In the genomic region with DNA sequence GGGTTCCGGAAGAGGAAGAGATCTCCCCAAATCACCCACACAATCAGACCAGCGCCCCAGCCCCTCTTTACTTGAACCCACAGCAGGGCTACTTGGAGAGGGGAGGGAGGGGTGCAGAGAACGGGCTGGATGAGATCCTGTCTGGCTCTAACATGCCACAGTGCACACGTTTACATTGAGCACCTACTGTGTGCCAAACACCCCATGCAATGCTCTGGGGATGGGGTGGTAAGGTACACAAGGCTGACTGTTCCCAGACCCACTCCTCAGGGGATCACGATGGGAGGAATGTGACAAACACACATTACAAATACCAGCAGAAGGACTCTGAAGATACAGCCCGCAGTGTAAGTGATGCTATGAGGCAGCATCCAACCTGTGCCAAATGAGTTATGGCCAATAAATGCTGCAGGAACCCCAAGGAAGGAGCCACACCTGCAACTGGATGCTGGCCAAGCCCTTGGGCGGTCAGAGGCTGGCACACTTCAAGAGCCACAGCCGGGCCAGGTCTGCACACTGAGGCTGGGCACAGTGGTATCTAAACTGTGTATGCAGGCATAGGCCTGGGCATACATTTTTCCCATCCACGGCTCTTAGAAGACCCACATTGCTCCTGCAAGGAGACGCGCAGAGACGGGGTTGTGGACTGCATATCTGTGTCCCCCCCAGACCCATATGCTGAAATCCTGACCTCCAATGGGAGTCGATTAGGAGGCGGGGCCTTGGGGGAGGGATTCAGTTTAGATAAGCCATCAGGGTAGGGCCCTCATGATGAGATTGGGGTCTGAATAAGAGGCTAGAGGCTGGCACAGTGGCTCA, we compare ENCODE assay signal across 13 cellular contexts. TPM values are rescaled to one million over a fixed set of nuclear protein-coding genes. Genes with fewer than 3 reads are reported as not detected.
DNase-seq lines count a peak whose midpoint lies in the region; ATAC-seq and TF ChIP-seq lines count a peak whose summit lies in the region.
"Had no signal": no experiment of that assay in that cellular context is flagged by ENCODE, and none has a peak within 500 bp of the region (broad histone marks: within the 10 kb centered on the region; RNA-seq: fewer than 3 reads in every experiment).

No MANE protein-coding gene starts in this region.

- H3K27me3 ChIP-seq in dorsolateral prefrontal cortex (no peaks in the 10 kb centered on the region), prostate gland (replicated peaks; ENCODE audit: insufficient read depth) (no peaks in the 10 kb centered on the region), neural progenitor cell (peaks cover 33% of the 10 kb centered on the region)

- H2AFZ ChIP-seq in OCI-LY7 (ENCODE audit: low read length) (no peak overlapping the region), neural progenitor cell (replicated peaks) (no peak overlapping the region)

- H3K9me3 Mint-ChIP-seq in T-helper 1 cell treated with Interleukin-12 subunit alpha and Interleukin-12 subunit beta and Interleukin-4 antibody, amounts not matched to agents 30 μg/mL and 1 μg/mL, for 36 hours = no peaks in the 10 kb centered on the region
- H3K9me3 Mint-ChIP-seq in neural progenitor cell = no peaks in the 10 kb centered on the region

- H3K27ac Mint-ChIP-seq in T-helper 1 cell treated with Interleukin-12 subunit alpha and Interleukin-12 subunit beta and Interleukin-4 antibody, amounts not matched to agents 30 μg/mL and 1 μg/mL, for 36 hours = peak overlapping the region; percentile 26
- no peak overlapping the region for H3K27ac Mint-ChIP-seq in neural progenitor cell

- H3K36me3 ChIP-seq in prostate gland = no peaks in the 10 kb centered on the region
- no peaks in the 10 kb centered on the region for H3K36me3 ChIP-seq in OCI-LY7 (ENCODE audit: insufficient read depth, low read length)
- H3K36me3 ChIP-seq in neural progenitor cell = no peaks in the 10 kb centered on the region
- H3K36me3 ChIP-seq: heart left ventricle had no signal

- DNase-seq in T-helper 1 cell (no peak), RPMI8226 (peak; percentile 85), dorsolateral prefrontal cortex (peak in 3 of 10 donors; percentile 25 to 49 (median 26)), prostate gland (ENCODE audit: low spot score) (peak; percentile 36), OCI-LY7 (ENCODE audit: low spot score) (no peak), neural progenitor cell (ENCODE audit: low spot score) (no peak)
- DNase-seq: dermis blood vessel endothelial cell; heart left ventricle; NCI-H1417 treated with DMSO at 0.1 percent for 48 hours; NK-92 treated with Interleukin-12 subunit alpha and Interleukin-12 subunit beta, amount 100 ng/mL, for 24 hours had no signal

- no peaks in the 10 kb centered on the region for H3K4me1 ChIP-seq in prostate gland (replicated peaks)
- peaks cover 45% of the 10 kb centered on the region for H3K4me1 ChIP-seq in OCI-LY7 (ENCODE audit: insufficient read depth, low read length, poor library complexity, severe bottlenecking)
- H3K4me1 ChIP-seq in neural progenitor cell = peaks cover 30% of the 10 kb centered on the region

- no peak overlapping the region for H3K9ac ChIP-seq in neural progenitor cell

- no peaks in the 10 kb centered on the region for H3K27me3 Mint-ChIP-seq in T-helper 1 cell treated with Interleukin-12 subunit alpha and Interleukin-12 subunit beta and Interleukin-4 antibody, amounts not matched to agents 30 μg/mL and 1 μg/mL, for 36 hours (ENCODE audit: low read depth)
- H3K27me3 Mint-ChIP-seq in neural progenitor cell (ENCODE audit: insufficient read depth, low read depth) = peaks cover 19% of the 10 kb centered on the region

- H3K9me3 ChIP-seq in prostate gland = no peaks in the 10 kb centered on the region
- no peaks in the 10 kb centered on the region for H3K9me3 ChIP-seq in OCI-LY7 (ENCODE audit: low read length)
- no peaks in the 10 kb centered on the region for H3K9me3 ChIP-seq in neural progenitor cell (ENCODE audit: low read depth)
- H3K9me3 ChIP-seq: heart left ventricle had no signal

- WGBS in prostate gland = 62% methylated on average over 13 of the region's 14 CpGs

- peaks cover 75% of the 10 kb centered on the region for H3K4me1 Mint-ChIP-seq in T-helper 1 cell treated with Interleukin-12 subunit alpha and Interleukin-12 subunit beta and Interleukin-4 antibody, amounts not matched to agents 30 μg/mL and 1 μg/mL, for 36 hours (ENCODE audit: low read depth)
- peaks cover 47% of the 10 kb centered on the region for H3K4me1 Mint-ChIP-seq in neural progenitor cell

- no peak overlapping the region for H3K4me2 ChIP-seq in OCI-LY7 (ENCODE audit: low read length)
- H3K4me2 ChIP-seq in neural progenitor cell = no peak overlapping the region
- H3K4me2 ChIP-seq: smooth muscle cell had no signal

- POLR2A ChIA-PET in OCI-LY7 (lab: Charles Lee) = interaction anchor here (1.0 kb wide), 1 partner anchor 9 kb away, joined by 7 read pairs; no protein-coding TSS in a partner anchor

- peaks cover 17% of the 10 kb centered on the region for H3F3A ChIP-seq in neural progenitor cell (ENCODE audit: low read depth)

- no peak for TF ChIP-seq CTCF in dorsolateral prefrontal cortex (IDR thresholded peaks at IDR 0.05 in 54 of 56, conservative IDR thresholded peaks at IDR 0.05 in 2 of 56; ENCODE audit: low read depth in 1 of 56, partially characterized antibody in 56 of 56)
- no peak for TF ChIP-seq CTCF in prostate gland (IDR thresholded peaks at IDR 0.05)
- TF ChIP-seq CTCF in OCI-LY7 (conservative IDR thresholded peaks at IDR 0.05; ENCODE audit: low read length) = no peak
- no peak for TF ChIP-seq CTCF in neural progenitor cell (IDR thresholded peaks at IDR 0.05)

- TF ChIP-seq POLR2A in prostate gland (IDR thresholded peaks at IDR 0.05) = no peak

- no peak for ATAC-seq in GM21737 (IDR thresholded peaks at IDR 0.05; ENCODE audit: unreplicated experiment)
- ATAC-seq: heart left ventricle had no signal

- peaks cover 49% of the 10 kb centered on the region for H3K36me3 Mint-ChIP-seq in T-helper 1 cell treated with Interleukin-12 subunit alpha and Interleukin-12 subunit beta and Interleukin-4 antibody, amounts not matched to agents 30 μg/mL and 1 μg/mL, for 36 hours (ENCODE audit: low read depth)
- H3K36me3 Mint-ChIP-seq in neural progenitor cell = no peaks in the 10 kb centered on the region

- H3K4me3 ChIP-seq in dorsolateral prefrontal cortex (peak overlapping the region in 4 of 59 donors; percentile 2 to 20 (median 7)), prostate gland (no peak overlapping the region), OCI-LY7 (ENCODE audit: low read depth, low read length, poor library complexity, severe bottlenecking) (no peak overlapping the region), neural progenitor cell (no peak overlapping the region)
- H3K4me3 ChIP-seq: heart left ventricle, smooth muscle cell had no signal

- peak overlapping the region; percentile 5 for H3K4me3 Mint-ChIP-seq in T-helper 1 cell treated with Interleukin-12 subunit alpha and Interleukin-12 subunit beta and Interleukin-4 antibody, amounts not matched to agents 30 μg/mL and 1 μg/mL, for 36 hours
- H3K4me3 Mint-ChIP-seq in neural progenitor cell = no peak overlapping the region

- H3K79me2 ChIP-seq in OCI-LY7 (ENCODE audit: insufficient read depth, low read depth, low read length) = no peaks in the 10 kb centered on the region
- no peaks in the 10 kb centered on the region for H3K79me2 ChIP-seq in neural progenitor cell (ENCODE audit: low read depth)

- H3K27ac ChIP-seq in dorsolateral prefrontal cortex (peak overlapping the region in 42 of 59 donors; percentile 10 to 85 (median 64)), prostate gland (no peak overlapping the region), OCI-LY7 (ENCODE audit: low read depth, low read length, poor library complexity, severe bottlenecking) (no peak overlapping the region), neural progenitor cell (no peak overlapping the region)
- H3K27ac ChIP-seq: heart left ventricle had no signal

- BruUV-seq in OCI-LY7 (replicated peaks; lab: Mats Ljungman, UMichigan) = no TSS peak

- intact Hi-C loops in dorsolateral prefrontal cortex (cut with DNase I) (no loop called here), prostate gland (cut with DNase I) (no loop called here), OCI-LY7 (cut with micrococcal nuclease; ENCODE audit: unreplicated experiment) (no loop called here)

- H4K20me1 ChIP-seq in OCI-LY7 (ENCODE audit: insufficient read depth, low read length) (no peaks in the 10 kb centered on the region), neural progenitor cell (ENCODE audit: low read depth) (no peaks in the 10 kb centered on the region)

- H3K9me2 ChIP-seq in OCI-LY7 (ENCODE audit: insufficient read depth, low read length) = no peaks in the 10 kb centered on the region

- CTCF ChIA-PET in OCI-LY7 (lab: Charles Lee; ENCODE audit: unreplicated experiment) = no interaction called here

RNA-seq across cellular contexts. Expression of a gene that starts 6.4 kb away (rescaled TPM):
- total RNA-seq in dorsolateral prefrontal cortex (100 to 1,000 TPM in 119 of 120 experiments, 10 to 100 TPM in 1; 94.6 to 335 (median 260) TPM), prostate gland (100 to 1,000 TPM in 1 of 2 donors, 1 to 10 TPM in 1; 5.1 to 163 TPM), OCI-LY7 (2022) (6.3 and 7.5 TPM in 2 replicates), neural progenitor cell (ENCODE audit: low replicate concordance) (1.9 and 3.2 TPM in 2 replicates)
- total RNA-seq in OCI-LY7 (2014; rRNA removed; shearing (Covaris generic)) = 0.76 and 2.2 TPM in 2 replicates

Comparison
In these comparisons a context has a peak if more than half of its experiments do, and no peak if none do; other contexts are left out.
1. DNase-seq: peak in RPMI8226 (single experiment) and prostate gland (single experiment); none in T-helper 1 cell (0 of 5), OCI-LY7 (single experiment) and neural progenitor cell (single experiment).
2. H3K27ac ChIP-seq: peak in dorsolateral prefrontal cortex (42 of 59); none in prostate gland (0 of 2), OCI-LY7 (single experiment) and neural progenitor cell (single experiment).